Comparison of ENCODE assay signal across 8 cellular contexts in genomic region chr11:63918576-63919171, GRCh38. TPM values are rescaled to one million over a fixed set of nuclear protein-coding genes. Genes with fewer than 3 reads are reported as not detected.
DNase-seq lines count a peak whose midpoint lies in the region; ATAC-seq and TF ChIP-seq lines count a peak whose summit lies in the region.

No MANE protein-coding gene starts in this region.

- H3K27ac ChIP-seq in esophagus squamous epithelium = peak overlapping the region; percentile 28 to 88 (median 80)
- peak overlapping the region; percentile 52 to 61 for H3K27ac ChIP-seq in prostate gland

- intact Hi-C loops in esophagus squamous epithelium (cut with DNase I) = no loop called here
- intact Hi-C loops in prostate gland (cut with DNase I) = no loop called here

- WGBS in esophagus squamous epithelium, 2 donors = 39 to 55% methylated on average over 3 to 4 of the region's 8 CpGs
- whole genome bisulfite sequencing in prostate gland = 47% methylated on average over 8 of the region's 8 CpGs

- ATAC-seq in HG02970 (IDR thresholded peaks at IDR 0.05; ENCODE audit: low FRiP score, unreplicated experiment) = no peak
- no peak for ATAC-seq in GM19351 (IDR thresholded peaks at IDR 0.05; ENCODE audit: unreplicated experiment)

- DNase-seq in EH (ENCODE audit: low read depth) (peak; percentile 33), NCI-H82 (lab: John Stamatoyannopoulos, UW) (peak; percentile 96), esophagus squamous epithelium (lab: John Stamatoyannopoulos, UW) (no peak), prostate gland (ENCODE audit: low spot score) (no peak), iPS-NIHi11 (ENCODE audit: low spot score) (no peak)
- no peak for DNase-seq in activated CD8-positive, alpha-beta memory T cell treated with anti-CD3 and anti-CD28 coated beads, Interleukin-2, amount 50 U/mL, for 4 hours

- peaks cover 0 to 17% (median 0%) of the 10 kb centered on the region in 4 donors for H3K27me3 ChIP-seq in esophagus squamous epithelium
- H3K27me3 ChIP-seq in prostate gland (replicated peaks; ENCODE audit: insufficient read depth) = no peaks in the 10 kb centered on the region

- H3K4me3 ChIP-seq in esophagus squamous epithelium (peak overlapping the region in 3 of 4 donors; percentile 41 to 71 (median 43)), prostate gland (no peak overlapping the region)

- peaks cover 44 to 68% (median 51%) of the 10 kb centered on the region in 3 donors for H3K4me1 ChIP-seq in esophagus squamous epithelium
- peaks cover 14% of the 10 kb centered on the region for H3K4me1 ChIP-seq in prostate gland (replicated peaks)

- no peaks in the 10 kb centered on the region for H3K9me3 ChIP-seq in esophagus squamous epithelium
- no peaks in the 10 kb centered on the region for H3K9me3 ChIP-seq in prostate gland

- TF ChIP-seq CTCF in esophagus squamous epithelium (IDR thresholded peaks at IDR 0.05) = no peak
- TF ChIP-seq CTCF in prostate gland (IDR thresholded peaks at IDR 0.05) = no peak

- TF ChIP-seq POLR2A in esophagus squamous epithelium (IDR thresholded peaks at IDR 0.05) (no peak), prostate gland (IDR thresholded peaks at IDR 0.05) (no peak)

- H3K36me3 ChIP-seq in esophagus squamous epithelium (no peaks in the 10 kb centered on the region), prostate gland (no peaks in the 10 kb centered on the region)

RNA-seq across cellular contexts. Expression of gene RCOR2, which starts 1.7 kb away (rescaled TPM):
- total RNA-seq in esophagus squamous epithelium (under 1 TPM in 3 of 4 donors, not detected in 1; 0.19 to 0.49 (median 0.22) TPM), prostate gland (1 to 10 TPM in 1 of 2 donors, under 1 TPM in 1; 0.64 to 3.3 TPM)

RNA-seq across cellular contexts. Expression of gene NAA40, which starts 20.1 kb away (rescaled TPM):
- total RNA-seq in esophagus squamous epithelium = 10 to 100 TPM in 3 of 4 donors, 1 to 10 TPM in 1; 9.8 to 13.2 (median 11.2) TPM
- total RNA-seq in prostate gland = 10 to 100 TPM; 23.3 to 24.7 TPM

RNA-seq across cellular contexts. Expression of gene COX8A, which starts 55.7 kb away (rescaled TPM):
- 100 to 1,000 TPM; 417 to 745 (median 637) TPM for total RNA-seq in esophagus squamous epithelium
- 1,000 to 10,000 TPM in 1 of 2 donors, 100 to 1,000 TPM in 1; 597 to 1,196 TPM for total RNA-seq in prostate gland

Comparison
In these comparisons a context has a peak if more than half of its experiments do, and no peak if none do; other contexts are left out.
1. DNase-seq: peak in EH (single experiment) and NCI-H82 (single experiment); none in esophagus squamous epithelium (single experiment), prostate gland (single experiment), iPS-NIHi11 (single experiment) and activated CD8-positive, alpha-beta memory T cell treated with anti-CD3 and anti-CD28 coated beads, Interleukin-2, amount 50 U/mL, for 4 hours (single experiment).
2. H3K4me3 ChIP-seq: peak in esophagus squamous epithelium (3 of 4); none in prostate gland (0 of 2).